8 cellular contexts compared by ENCODE assay signal in genomic region chr1:86704972-86705632, GRCh38. TPM values are rescaled to one million over a fixed set of nuclear protein-coding genes. Genes with fewer than 3 reads are reported as not detected.
A peak's percentile ranks its signal among the peaks of the same experiment; 100 is the strongest.
DNase-seq lines count a peak whose midpoint lies in the region; ATAC-seq and TF ChIP-seq lines count a peak whose summit lies in the region.

No MANE protein-coding gene starts in this region.

- H3K9me3 ChIP-seq in esophagus squamous epithelium (no peaks in the 10 kb centered on the region), mucosa of stomach (ENCODE audit: control insufficient read depth, low read length) (no peaks in the 10 kb centered on the region), stomach smooth muscle (ENCODE audit: control insufficient read depth in 2 of 2, low read length in 2 of 2) (no peaks in the 10 kb centered on the region)

- no peak for TF ChIP-seq CTCF in esophagus squamous epithelium (IDR thresholded peaks at IDR 0.05)

- no peaks in the 10 kb centered on the region for H3K36me3 ChIP-seq in esophagus squamous epithelium
- H3K36me3 ChIP-seq in mucosa of stomach (ENCODE audit: control insufficient read depth, insufficient read depth, low read length), result no peaks in the 10 kb centered on the region
- H3K36me3 ChIP-seq in stomach smooth muscle (ENCODE audit: control insufficient read depth in 2 of 2, insufficient read depth in 2 of 2, low read length in 2 of 2), result no peaks in the 10 kb centered on the region

- TF ChIP-seq POLR2A in esophagus squamous epithelium (IDR thresholded peaks at IDR 0.05), result no peak

- DNase-seq in C1 segment of cervical spinal cord (lab: John Stamatoyannopoulos, UW) (peak in 13 of 14 donors; percentile 10 to 84 (median 79)), NCI-H446 (lab: John Stamatoyannopoulos, UW) (peak; percentile 65), activated T-cell treated with anti-CD3 and anti-CD28 coated beads for 4 hours (peak; percentile 21), esophagus squamous epithelium (lab: John Stamatoyannopoulos, UW) (no peak)

- intact Hi-C loops in esophagus squamous epithelium (cut with DNase I), result no loop called here

- 0 to 4% methylated on average over 4 to 5 of the region's 41 CpGs for WGBS in esophagus squamous epithelium, 2 donors

- H3K9ac ChIP-seq in mucosa of stomach (ENCODE audit: low read length), result peak overlapping the region; percentile 98
- peak overlapping the region; percentile 90 to 97 for H3K9ac ChIP-seq in stomach smooth muscle (ENCODE audit: low read length in 2 of 2)

- H3K4me3 ChIP-seq in esophagus squamous epithelium, result peak overlapping the region; percentile 73 to 84 (median 80)
- peak overlapping the region; percentile 64 for H3K4me3 ChIP-seq in mucosa of stomach (ENCODE audit: low read length)
- H3K4me3 ChIP-seq in stomach smooth muscle (ENCODE audit: low read length in 2 of 2), result peak overlapping the region; percentile 85 to 95

- H3K27ac ChIP-seq in esophagus squamous epithelium, result peak overlapping the region; percentile 96 to 100 (median 97)
- peak overlapping the region; percentile 90 for H3K27ac ChIP-seq in stomach smooth muscle (ENCODE audit: low read length)

- H3K4me1 ChIP-seq in esophagus squamous epithelium (peaks cover 10 to 57% (median 29%) of the 10 kb centered on the region in 3 donors), mucosa of stomach (ENCODE audit: control insufficient read depth, insufficient read depth, low read length) (peaks cover 12% of the 10 kb centered on the region), stomach smooth muscle (ENCODE audit: control insufficient read depth, insufficient read depth, low read length) (peaks cover 3% of the 10 kb centered on the region)

- ATAC-seq in GM18873 (IDR thresholded peaks at IDR 0.05; ENCODE audit: low FRiP score, unreplicated experiment) (peak; percentile 30), HG03103 (IDR thresholded peaks at IDR 0.05; ENCODE audit: low read depth, unreplicated experiment) (peak; percentile 26)

- H3K27me3 ChIP-seq in esophagus squamous epithelium, result no peaks in the 10 kb centered on the region
- no peaks in the 10 kb centered on the region for H3K27me3 ChIP-seq in mucosa of stomach (ENCODE audit: control insufficient read depth, insufficient read depth, low read length)
- no peaks in the 10 kb centered on the region for H3K27me3 ChIP-seq in stomach smooth muscle (ENCODE audit: control insufficient read depth in 1 of 2, insufficient read depth in 2 of 2, low read length in 2 of 2)

RNA-seq across cellular contexts. Expression of gene SH3GLB1, which starts 0.7 kb away (rescaled TPM):
- 10 to 100 TPM; 46.6 to 53.4 (median 47.2) TPM for total RNA-seq in esophagus squamous epithelium
